Comparison of ENCODE assay signal across 1 cellular context in genomic region chr17:37360632-37361031, GRCh38.
TF ChIP-seq lines count a peak whose summit lies in the region.

No MANE protein-coding gene starts in this region.

TF ChIP-seq in WTC11, 78 proteins besides CTCF, POLR2A, EP300 and RAD21 (continued from another document):
- TF ChIP-seq NFYB (CRISPR knock-in tag; conservative IDR thresholded peaks at IDR 0.05; ENCODE audit: low read depth) (no peak), KAT7 (CRISPR knock-in tag; IDR thresholded peaks at IDR 0.05; ENCODE audit: borderline replicate concordance) (no peak)
